Comparison of ENCODE assay signal across 1 cellular context in genomic region chr9:112332977-112333638, GRCh38.
TF ChIP-seq lines count a peak whose summit lies in the region.

Gene PTBP3 (minus strand): TSS chr9:112333619. CDS start chr9:112297865, 35,754 bp downstream.

TF ChIP-seq in HepG2, 621 proteins besides CTCF, POLR2A, EP300 and RAD21 (continued from another document and continues in another):
- no peak for TF ChIP-seq ATF3 (CRISPR knock-in tag; IDR thresholded peaks at IDR 0.05)
- peak; percentile 71 for TF ChIP-seq ZFY (CRISPR knock-in tag; IDR thresholded peaks at IDR 0.05)
- TF ChIP-seq XBP1 (CRISPR knock-in tag; IDR thresholded peaks at IDR 0.05) = no peak; the same call in 1 of the 2 replicates
- TF ChIP-seq FOXK1 (CRISPR knock-in tag; IDR thresholded peaks at IDR 0.05; ENCODE audit: borderline replicate concordance, low read depth) = peak; percentile 82
- no peak for TF ChIP-seq ATAD3A (CRISPR knock-in tag; IDR thresholded peaks at IDR 0.05)
- no peak; the same call in 1 of the 2 replicates for TF ChIP-seq ESRRA (CRISPR knock-in tag; IDR thresholded peaks at IDR 0.05; ENCODE audit: low read depth)
- peak; percentile 38; the same call in 1 of the 2 replicates for TF ChIP-seq PPARG (CRISPR knock-in tag; conservative IDR thresholded peaks at IDR 0.05)
- TF ChIP-seq NFATC3 (CRISPR knock-in tag; IDR thresholded peaks at IDR 0.05) = peak; percentile 53; the same call in 1 of the 2 replicates
- no peak; the same call in 1 of the 2 replicates for TF ChIP-seq ARHGAP35 (CRISPR knock-in tag; IDR thresholded peaks at IDR 0.05; ENCODE audit: borderline replicate concordance)
- TF ChIP-seq RXRA (CRISPR knock-in tag; IDR thresholded peaks at IDR 0.05) = peak; percentile 43; the same call in 1 of the 2 replicates
- no peak for TF ChIP-seq JUND (CRISPR knock-in tag; IDR thresholded peaks at IDR 0.05)
- no peak for TF ChIP-seq HNF4A (CRISPR knock-in tag; IDR thresholded peaks at IDR 0.05)
- TF ChIP-seq ZBTB37 (CRISPR knock-in tag; IDR thresholded peaks at IDR 0.05) = no peak
- TF ChIP-seq ZNF563 (CRISPR knock-in tag; IDR thresholded peaks at IDR 0.05) = peak; percentile 86; the same call in 1 of the 2 replicates
- 0 out of 2 replicates have a peak, but pooled peaks have one; percentile 62 for TF ChIP-seq NKX3-1 (CRISPR knock-in tag; IDR thresholded peaks at IDR 0.05)
- no peak for TF ChIP-seq ZSCAN5A (CRISPR knock-in tag; IDR thresholded peaks at IDR 0.05; ENCODE audit: borderline replicate concordance)
- no peak for TF ChIP-seq ZNF530 (CRISPR knock-in tag; IDR thresholded peaks at IDR 0.05; ENCODE audit: low read depth)
- peak; percentile 75 for TF ChIP-seq FOXA3 (CRISPR knock-in tag; IDR thresholded peaks at IDR 0.05)
- no peak for TF ChIP-seq FIP1L1 (IDR thresholded peaks at IDR 0.05; ENCODE audit: borderline replicate concordance, insufficient read depth, low read depth, low read length)
- TF ChIP-seq KDM4B (CRISPR knock-in tag; IDR thresholded peaks at IDR 0.05) = no peak
- TF ChIP-seq ZBTB46 (CRISPR knock-in tag; IDR thresholded peaks at IDR 0.05; ENCODE audit: borderline replicate concordance) = no peak
- no peak for TF ChIP-seq MATR3 (CRISPR knock-in tag; IDR thresholded peaks at IDR 0.05)
- TF ChIP-seq DRAP1 (CRISPR knock-in tag; IDR thresholded peaks at IDR 0.05) = 0 out of 2 replicates have a peak, but pooled peaks have one; percentile 18
- no peak for TF ChIP-seq TCF7L2 (IDR thresholded peaks at IDR 0.05; ENCODE audit: low read depth, low read length)
- TF ChIP-seq EHMT2 (IDR thresholded peaks at IDR 0.05; ENCODE audit: borderline replicate concordance, low read depth, low read length) = no peak
- TF ChIP-seq ZBTB43 (CRISPR knock-in tag; conservative IDR thresholded peaks at IDR 0.05) = no peak
- peak; percentile 92 for TF ChIP-seq PATZ1 (CRISPR knock-in tag; IDR thresholded peaks at IDR 0.05)
- no peak for TF ChIP-seq ZNF775 (CRISPR knock-in tag; IDR thresholded peaks at IDR 0.05; ENCODE audit: borderline replicate concordance)
- no peak for TF ChIP-seq DMTF1 (CRISPR knock-in tag; IDR thresholded peaks at IDR 0.05)
- TF ChIP-seq SP1 (IDR thresholded peaks at IDR 0.05) = no peak
- TF ChIP-seq SP1 (CRISPR knock-in tag; IDR thresholded peaks at IDR 0.05) = peak; percentile 59
- peak; percentile 17; the same call in 1 of the 2 replicates for TF ChIP-seq ZSCAN31 (CRISPR knock-in tag; IDR thresholded peaks at IDR 0.05; ENCODE audit: low read depth)
- no peak for TF ChIP-seq ZNF512B (CRISPR knock-in tag; IDR thresholded peaks at IDR 0.05; ENCODE audit: borderline replicate concordance)
- no peak for TF ChIP-seq ISX (CRISPR knock-in tag; conservative IDR thresholded peaks at IDR 0.05)
- no peak for TF ChIP-seq ZNF335 (CRISPR knock-in tag; IDR thresholded peaks at IDR 0.05)
- TF ChIP-seq ARID3A (IDR thresholded peaks at IDR 0.05; ENCODE audit: low read depth, low read length) = no peak
- no peak for TF ChIP-seq SP2 (CRISPR knock-in tag; IDR thresholded peaks at IDR 0.05)
- TF ChIP-seq CREM (IDR thresholded peaks at IDR 0.05) = no peak
- TF ChIP-seq CREM (CRISPR knock-in tag; IDR thresholded peaks at IDR 0.05) = no peak
- TF ChIP-seq TERF1 (CRISPR knock-in tag; IDR thresholded peaks at IDR 0.05) = no peak
- TF ChIP-seq TEAD2 (CRISPR knock-in tag; IDR thresholded peaks at IDR 0.05) = no peak
- no peak for TF ChIP-seq KDM6A (CRISPR knock-in tag; IDR thresholded peaks at IDR 0.05; ENCODE audit: low read depth)
- TF ChIP-seq ZNF382 (CRISPR knock-in tag; IDR thresholded peaks at IDR 0.05; ENCODE audit: borderline replicate concordance) = no peak
